Comparison of ENCODE assay signal across 1 cellular context in genomic region chr19:12881172-12881808, GRCh38.
TF ChIP-seq lines count a peak whose summit lies in the region.

TSS of gene DNASE2 (minus strand) at chr19:12881449. CDS start at chr19:12881375, 74 bp downstream.

TF ChIP-seq in HepG2, 621 proteins besides CTCF, POLR2A, EP300 and RAD21 (continued from another document):
- TF ChIP-seq ARID4A (CRISPR knock-in tag; IDR thresholded peaks at IDR 0.05; ENCODE audit: borderline replicate concordance): peak; percentile 40; the same call in 1 of the 2 replicates
- no peak for TF ChIP-seq ZBTB34 (CRISPR knock-in tag; IDR thresholded peaks at IDR 0.05)
- TF ChIP-seq RBFOX2 (IDR thresholded peaks at IDR 0.05; ENCODE audit: low read depth, low read length): peak; percentile 52
- TF ChIP-seq ELF4 (CRISPR knock-in tag; IDR thresholded peaks at IDR 0.05; ENCODE audit: borderline replicate concordance): no peak
- TF ChIP-seq ZNF530 (CRISPR knock-in tag; IDR thresholded peaks at IDR 0.05; ENCODE audit: low read depth): no peak
- no peak for TF ChIP-seq HOMEZ (CRISPR knock-in tag; IDR thresholded peaks at IDR 0.05; ENCODE audit: low read depth)
- TF ChIP-seq ZC3H4 (CRISPR knock-in tag; IDR thresholded peaks at IDR 0.05; ENCODE audit: borderline replicate concordance): no peak
- no peak for TF ChIP-seq MAFK (conservative IDR thresholded peaks at IDR 0.05 in 1 of 2, IDR thresholded peaks at IDR 0.05 in 1 of 2; ENCODE audit: low read length in 2 of 2)
- no peak for TF ChIP-seq PAX8 (CRISPR knock-in tag; IDR thresholded peaks at IDR 0.05; ENCODE audit: borderline replicate concordance)
- TF ChIP-seq ZNF280B (CRISPR knock-in tag; IDR thresholded peaks at IDR 0.05; ENCODE audit: borderline replicate concordance): 0 out of 2 replicates have a peak, but pooled peaks have one; percentile 43
- TF ChIP-seq POLR2G (IDR thresholded peaks at IDR 0.05; ENCODE audit: low read depth, low read length): peak; percentile 61
- TF ChIP-seq RBM22 (optimal IDR thresholded peaks at IDR 0.05; ENCODE audit: low read length): no peak
- TF ChIP-seq SIX1 (CRISPR knock-in tag; IDR thresholded peaks at IDR 0.05; ENCODE audit: borderline replicate concordance): no peak
TF ChIP-seq in HepG2: peak in this region for 38.
